ENCODE assay signal across 23 cellular contexts in genomic region chr13:26888632-26889031, GRCh38.
"Had no signal": no experiment of that assay in that cellular context is flagged by ENCODE, and none has a peak within 500 bp of the region (broad histone marks: within the 10 kb centered on the region; RNA-seq: fewer than 3 reads in every experiment).

No MANE protein-coding gene starts in this region.

- H3K4me3 ChIP-seq: colonic mucosa, coronary artery, dorsolateral prefrontal cortex, esophagus muscularis mucosa, esophagus squamous epithelium, gastrocnemius medialis, gastroesophageal sphincter, heart left ventricle, heart right ventricle had no signal

- H3K27me3 ChIP-seq: colonic mucosa, esophagus muscularis mucosa, foreskin keratinocyte, gastrocnemius medialis had no signal

- H3K9me3 Mint-ChIP-seq: dendritic cell treated with granulocyte-macrophage colony-stimulating factor and Interleukin-4, amounts not matched to agents 40 ng/mL and 50 ng/mL, for 4 days; effector memory CD8-positive, alpha-beta T cell had no signal

- H3K27ac ChIP-seq: colonic mucosa, coronary artery, dorsolateral prefrontal cortex, epithelial cell of prostate, esophagus muscularis mucosa, esophagus squamous epithelium, foreskin keratinocyte, gastrocnemius medialis, gastroesophageal sphincter, heart left ventricle, heart right ventricle had no signal

- H3K4me3 Mint-ChIP-seq: dendritic cell treated with granulocyte-macrophage colony-stimulating factor and Interleukin-4, amounts not matched to agents 40 ng/mL and 50 ng/mL, for 4 days; effector memory CD8-positive, alpha-beta T cell had no signal

- H3K36me3 ChIP-seq: colonic mucosa, esophagus muscularis mucosa, esophagus squamous epithelium, gastrocnemius medialis, gastroesophageal sphincter, heart left ventricle, heart right ventricle had no signal

- DNase-seq: colonic mucosa; cortex of kidney; dermis blood vessel endothelial cell; dorsolateral prefrontal cortex; effector CD4-positive, alpha-beta T cell; effector CD8-positive, alpha-beta T cell; effector memory CD4-positive, alpha-beta T cell; effector memory CD8-positive, alpha-beta T cell; erythroblast; esophagus squamous epithelium; foreskin fibroblast; foreskin keratinocyte; foreskin melanocyte; gastrocnemius medialis; glutamatergic neuron; heart left ventricle; heart right ventricle had no signal

- ATAC-seq: effector memory CD8-positive, alpha-beta T cell; esophagus mucosa; foreskin keratinocyte; gastrocnemius medialis; gastroesophageal sphincter; heart left ventricle; heart right ventricle had no signal

- H3K9me3 ChIP-seq: colonic mucosa, esophagus muscularis mucosa, esophagus squamous epithelium, gastrocnemius medialis, heart left ventricle had no signal

- H3K27ac Mint-ChIP-seq: dendritic cell treated with granulocyte-macrophage colony-stimulating factor and Interleukin-4, amounts not matched to agents 40 ng/mL and 50 ng/mL, for 4 days; effector memory CD8-positive, alpha-beta T cell had no signal

- H3K4me1 ChIP-seq: colonic mucosa, esophagus muscularis mucosa, esophagus squamous epithelium, foreskin keratinocyte, gastrocnemius medialis, gastroesophageal sphincter, heart left ventricle, heart right ventricle had no signal
